In the genomic region with DNA sequence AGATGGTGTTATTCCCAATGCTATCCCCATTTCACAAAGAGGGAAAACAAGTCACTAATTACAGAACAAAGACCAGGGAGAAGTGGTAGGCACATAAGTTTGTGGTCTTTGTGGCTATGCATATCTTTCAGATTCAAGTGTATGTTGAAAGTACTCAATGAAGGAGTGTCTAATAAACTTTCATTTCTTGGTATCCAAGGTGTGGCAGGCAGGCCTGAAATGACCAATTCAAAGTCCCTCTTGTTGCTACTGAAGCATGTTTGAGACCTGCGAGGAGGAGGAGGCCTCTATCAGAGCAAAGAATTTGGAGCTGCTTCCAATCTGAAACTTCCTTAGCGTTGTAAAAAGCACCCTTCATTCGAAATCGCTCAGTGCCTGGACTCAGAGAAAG, we compare ENCODE assay signal across 13 cellular contexts.
A peak's percentile ranks its signal among the peaks of the same experiment; 100 is the strongest.
DNase-seq lines count a peak whose midpoint lies in the region; ATAC-seq and TF ChIP-seq lines count a peak whose summit lies in the region.
"Had no signal": no experiment of that assay in that cellular context is flagged by ENCODE, and none has a peak within 500 bp of the region (broad histone marks: within the 10 kb centered on the region; RNA-seq: fewer than 3 reads in every experiment).

No MANE protein-coding gene starts in this region.

- H3K4me3 ChIP-seq in brain microvascular endothelial cell (ENCODE audit: low read depth, low read length): no peak overlapping the region
- H3K4me3 ChIP-seq in mesodermal cell (ENCODE audit: extremely low read depth, insufficient read depth, low read length, poor library complexity, severe bottlenecking): no peak overlapping the region
- H3K4me3 ChIP-seq in testis: no peak overlapping the region
- no peak overlapping the region for H3K4me3 ChIP-seq in HAP-1

- peak overlapping the region; percentile 23 for H3K27ac ChIP-seq in brain microvascular endothelial cell
- peak overlapping the region; percentile 92 for H3K27ac ChIP-seq in mesodermal cell (ENCODE audit: low read depth, low read length, severe bottlenecking)
- peak overlapping the region; percentile 59 to 65 for H3K27ac ChIP-seq in testis

- TF ChIP-seq CTCF in brain microvascular endothelial cell (IDR thresholded peaks at IDR 0.05; ENCODE audit: low read depth, low read length, missing control alignments) (no peak), testis (IDR thresholded peaks at IDR 0.05) (no peak)

- intact Hi-C loops in activated CD4-positive, alpha-beta T cell treated with anti-CD3 and anti-CD28 coated beads for 36 hours (cut with DNase I, micrococcal nuclease): loop anchor here in 1 of 2 experiments (5.0 kb wide), 3 partner anchors 61 to 246 kb away; no protein-coding TSS in a partner anchor
- intact Hi-C loops in testis (cut with DNase I; ENCODE audit: low total_unique reads): no loop called here

- no peak overlapping the region for H3K4me3 Mint-ChIP-seq in activated CD4-positive, alpha-beta T cell treated with anti-CD3 and anti-CD28 coated beads for 36 hours
- H3K4me3 Mint-ChIP-seq: stimulated activated effector memory CD8-positive, alpha-beta T cell treated with anti-CD3 and anti-CD28 coated beads, Interleukin-12 subunit alpha, Interleukin-12 subunit beta, amount 100 ng/mL, for 72 hours had no signal

- DNase-seq in activated CD4-positive, alpha-beta T cell treated with anti-CD3 and anti-CD28 coated beads for 36 hours: no peak
- no peak for DNase-seq in activated CD4-positive, alpha-beta T cell treated with anti-CD3 and anti-CD28 coated beads, Interleukin-2, amount 50 U/mL, for 48 hours
- no peak for DNase-seq in brain microvascular endothelial cell
- no peak for DNase-seq in testis
- no peak for DNase-seq in glomerular visceral epithelial cell (ENCODE audit: extremely low spot score)
- no peak for DNase-seq in HAP-1 (ENCODE audit: low spot score in 2 of 2)
- DNase-seq in stimulated activated CD4-positive, alpha-beta T cell treated with anti-CD3 and anti-CD28 coated beads, Interleukin-12 subunit alpha, Interleukin-12 subunit beta, amount 100 ng/mL, for 4 hours: no peak
- DNase-seq: naive thymus-derived CD8-positive, alpha-beta T cell; T1000 had no signal

- no peaks in the 10 kb centered on the region for H3K9me3 Mint-ChIP-seq in activated CD4-positive, alpha-beta T cell treated with anti-CD3 and anti-CD28 coated beads for 36 hours (ENCODE audit: low read depth)
- H3K9me3 Mint-ChIP-seq: naive thymus-derived CD8-positive, alpha-beta T cell had no signal

- H3K9me3 ChIP-seq in mesodermal cell (ENCODE audit: control insufficient read depth, low read length) (no peaks in the 10 kb centered on the region), testis (no peaks in the 10 kb centered on the region), HAP-1 (no peaks in the 10 kb centered on the region)
- H3K9me3 ChIP-seq: ascending aorta had no signal

- H3K36me3 ChIP-seq in brain microvascular endothelial cell (replicated peaks) (no peaks in the 10 kb centered on the region), mesodermal cell (ENCODE audit: control insufficient read depth, insufficient read depth, low read length) (no peaks in the 10 kb centered on the region), testis (ENCODE audit: low read depth, missing control alignments) (no peaks in the 10 kb centered on the region), HAP-1 (replicated peaks) (no peaks in the 10 kb centered on the region)
- H3K36me3 ChIP-seq: ascending aorta had no signal

- H3K27me3 Mint-ChIP-seq in activated CD4-positive, alpha-beta T cell treated with anti-CD3 and anti-CD28 coated beads for 36 hours: no peaks in the 10 kb centered on the region

- H3K27me3 ChIP-seq in brain microvascular endothelial cell (replicated peaks): no peaks in the 10 kb centered on the region
- no peaks in the 10 kb centered on the region for H3K27me3 ChIP-seq in testis
- H3K27me3 ChIP-seq in HAP-1 (ENCODE audit: low read depth): no peaks in the 10 kb centered on the region
- H3K27me3 ChIP-seq: ascending aorta had no signal

- no peaks in the 10 kb centered on the region for H3K36me3 Mint-ChIP-seq in activated CD4-positive, alpha-beta T cell treated with anti-CD3 and anti-CD28 coated beads for 36 hours (ENCODE audit: low read depth)
- H3K36me3 Mint-ChIP-seq: naive thymus-derived CD8-positive, alpha-beta T cell; stimulated activated effector memory CD8-positive, alpha-beta T cell treated with anti-CD3 and anti-CD28 coated beads, Interleukin-12 subunit alpha, Interleukin-12 subunit beta, amount 100 ng/mL, for 72 hours had no signal

- H3K4me1 Mint-ChIP-seq in activated CD4-positive, alpha-beta T cell treated with anti-CD3 and anti-CD28 coated beads for 36 hours: peaks cover 67% of the 10 kb centered on the region

- TF ChIP-seq POLR2A in testis (IDR thresholded peaks at IDR 0.05): no peak

- in situ Hi-C loops in brain microvascular endothelial cell (cut with HindIII; ENCODE audit: low pct_ligation_motif_present, low sequenced_read_pairs) (no loop called here), HAP-1 (cut with MboI; ENCODE audit: low sequenced_read_pairs) (no loop called here)

- H3K4me1 ChIP-seq in mesodermal cell (ENCODE audit: control insufficient read depth, insufficient read depth, low read length, poor library complexity, severe bottlenecking): peaks cover 53% of the 10 kb centered on the region
- H3K4me1 ChIP-seq in testis: peaks cover 34% of the 10 kb centered on the region
- no peaks in the 10 kb centered on the region for H3K4me1 ChIP-seq in HAP-1

- POLR2A ChIA-PET in activated CD4-positive, alpha-beta T cell treated with anti-CD3 and anti-CD28 coated beads for 36 hours (lab: Charles Lee): interaction anchor here (0.9 kb wide), 1 partner anchor 14 kb away, joined by 5 read pairs; no protein-coding TSS in a partner anchor

- peak overlapping the region; percentile 26 for H3K27ac Mint-ChIP-seq in activated CD4-positive, alpha-beta T cell treated with anti-CD3 and anti-CD28 coated beads for 36 hours
- H3K27ac Mint-ChIP-seq: stimulated activated effector memory CD8-positive, alpha-beta T cell treated with anti-CD3 and anti-CD28 coated beads, Interleukin-12 subunit alpha, Interleukin-12 subunit beta, amount 100 ng/mL, for 72 hours had no signal

- 7 to 11% methylated on average over 4 of the region's 4 CpGs for WGBS in mesodermal cell (ENCODE audit: insufficient coverage in 2 of 2), 2 experiments
- WGBS in testis, 2 donors: 20 to 33% methylated on average over 4 of the region's 4 CpGs

- ATAC-seq in activated CD4-positive, alpha-beta T cell treated with anti-CD3 and anti-CD28 coated beads for 36 hours: no peak
- ATAC-seq: Panc1; stimulated activated effector memory CD8-positive, alpha-beta T cell treated with anti-CD3 and anti-CD28 coated beads, Interleukin-12 subunit alpha, Interleukin-12 subunit beta, amount 100 ng/mL, for 72 hours had no signal

- CTCF ChIA-PET in activated CD4-positive, alpha-beta T cell treated with anti-CD3 and anti-CD28 coated beads for 36 hours (lab: Charles Lee): interaction anchor here (1.0 to 1.4 kb wide), 3 partner anchors 8 to 52 kb away, joined by 4 to 5 read pairs (median 4); no protein-coding TSS in a partner anchor

Comparison
In these comparisons a context has a peak if more than half of its experiments do, and no peak if none do; other contexts are left out.
1. H3K27ac ChIP-seq: peak in every context shown above with its lines; median percentile 92 in mesodermal cell; 62 in testis; 23 in brain microvascular endothelial cell.